8 cellular contexts compared by ENCODE assay signal in genomic region chr16:87862597-87863326, GRCh38. TPM values are rescaled to one million over a fixed set of nuclear protein-coding genes. Genes with fewer than 3 reads are reported as not detected.
A peak's percentile ranks its signal among the peaks of the same experiment; 100 is the strongest.
DNase-seq lines count a peak whose midpoint lies in the region; ATAC-seq, FAIRE-seq and TF ChIP-seq lines count a peak whose summit lies in the region.
"Not testable (repeated sequence)": the region's sequence is repeated elsewhere in the genome, so short reads cannot be mapped to it uniquely, and the experiment has no call there.

No MANE protein-coding gene starts in this region.

- peaks cover 44% of the 10 kb centered on the region for H3K4me1 ChIP-seq in keratinocyte (ENCODE audit: control insufficient read depth, extremely low read depth, insufficient read depth, low read length)
- H3K4me1 ChIP-seq in rectal smooth muscle tissue (ENCODE audit: control insufficient read depth, insufficient read depth, low read length): peaks cover 21% of the 10 kb centered on the region
- peaks cover 0 to 20% (median 12%) of the 10 kb centered on the region in 4 donors for H3K4me1 ChIP-seq in transverse colon

- FAIRE-seq in keratinocyte (lab: Jason Lieb, UNC): not testable (repeated sequence)

- H3K79me2 ChIP-seq in keratinocyte (ENCODE audit: control insufficient read depth, insufficient read depth, low read length): peaks cover 94% of the 10 kb centered on the region

- not testable (repeated sequence) for H2AFZ ChIP-seq in keratinocyte (ENCODE audit: control insufficient read depth, low read length)

- POLR2A ChIA-PET in activated B cell treated with CpG ODN at 0.5 μM for 24 hours (lab: Charles Lee): not testable (repeated sequence)

- not testable (repeated sequence) for H3K27me3 Mint-ChIP-seq in activated B cell treated with CpG ODN at 0.5 μM for 24 hours; activated naive CD4-positive, alpha-beta T cell treated with anti-CD3 and anti-CD28 coated beads for 36 hours (ENCODE audit: low read depth)

- H3K4me3 ChIP-seq in dorsolateral prefrontal cortex (peak overlapping the region in 48 of 59 donors; percentile 1 to 78 (median 62)), keratinocyte (ENCODE audit: control insufficient read depth in 2 of 3, extremely low read depth in 1 of 3, insufficient read depth in 2 of 3, low read depth in 1 of 3, low read length in 3 of 3) (peak overlapping the region in 1 of 3 experiments; percentile 34)
- not testable (repeated sequence) for H3K4me3 ChIP-seq in rectal smooth muscle tissue (ENCODE audit: low read length); transverse colon

- peaks cover 9 to 26% of the 10 kb centered on the region in 2 experiments for H3K36me3 ChIP-seq in keratinocyte (ENCODE audit: control insufficient read depth in 2 of 2, extremely low read depth in 1 of 2, insufficient read depth in 2 of 2, low read length in 2 of 2)
- not testable (repeated sequence) for H3K36me3 ChIP-seq in rectal smooth muscle tissue (ENCODE audit: control insufficient read depth, insufficient read depth, low read length); transverse colon

- DNase-seq in COLO668 (lab: John Stamatoyannopoulos, UW; ENCODE audit: unreplicated experiment) (peak; percentile 66), NCI-H526 (lab: John Stamatoyannopoulos, UW) (peak; percentile 43 to 59), dorsolateral prefrontal cortex (peak in 1 of 10 donors; percentile 74)
- not testable (repeated sequence) for DNase-seq in activated B cell treated with CpG ODN at 0.5 μM for 24 hours; activated naive CD4-positive, alpha-beta T cell treated with anti-CD3 and anti-CD28 coated beads for 36 hours; keratinocyte (ENCODE audit: low read depth, low spot score); transverse colon

- WGBS in transverse colon (ENCODE audit: low coverage in 1 of 2), 2 donors: 60 to 77% methylated on average over 3 to 20 of the region's 26 CpGs

- in situ Hi-C loops in transverse colon (cut with MboI; ENCODE audit: low pct_ligation_motif_present in 1 of 4, low pct_unique_long_range_greater_than_20kb in 1 of 4, low sequenced_read_pairs in 3 of 4): not testable (repeated sequence)

- H3K9me1 ChIP-seq in keratinocyte (ENCODE audit: control insufficient read depth, extremely low read depth, insufficient read depth, low read length): not testable (repeated sequence)

- peaks cover 56% of the 10 kb centered on the region for H3K36me3 Mint-ChIP-seq in activated B cell treated with CpG ODN at 0.5 μM for 24 hours (ENCODE audit: low read depth)
- peaks cover 77% of the 10 kb centered on the region for H3K36me3 Mint-ChIP-seq in activated naive CD4-positive, alpha-beta T cell treated with anti-CD3 and anti-CD28 coated beads for 36 hours (ENCODE audit: low read depth)

- not testable (repeated sequence) for TF ChIP-seq CTCF in activated B cell treated with CpG ODN at 0.5 μM for 24 hours (IDR thresholded peaks at IDR 0.05); dorsolateral prefrontal cortex (IDR thresholded peaks at IDR 0.05 in 54 of 56, conservative IDR thresholded peaks at IDR 0.05 in 2 of 56; ENCODE audit: low read depth in 1 of 56, partially characterized antibody in 56 of 56); keratinocyte (optimal IDR thresholded peaks at IDR 0.05 in 1 of 3, IDR thresholded peaks at IDR 0.05 in 1 of 3, conservative IDR thresholded peaks at IDR 0.05 in 1 of 3; ENCODE audit: extremely low read depth in 1 of 3, insufficient read depth in 2 of 3, low read length in 3 of 3); transverse colon (IDR thresholded peaks at IDR 0.05)

- not testable (repeated sequence) for H3K4me3 Mint-ChIP-seq in activated B cell treated with CpG ODN at 0.5 μM for 24 hours
- H3K4me3 Mint-ChIP-seq in activated naive CD4-positive, alpha-beta T cell treated with anti-CD3 and anti-CD28 coated beads for 36 hours: peak overlapping the region; percentile 45

- H3K27ac Mint-ChIP-seq in activated B cell treated with CpG ODN at 0.5 μM for 24 hours: not testable (repeated sequence)
- H3K27ac Mint-ChIP-seq in activated naive CD4-positive, alpha-beta T cell treated with anti-CD3 and anti-CD28 coated beads for 36 hours: peak overlapping the region; percentile 61

- dilution Hi-C loops in keratinocyte (cut with MboI; ENCODE audit: extremely low pct_ligation_motif_present, low sequenced_read_pairs): not testable (repeated sequence)

- ATAC-seq in activated B cell treated with CpG ODN at 0.5 μM for 24 hours (ENCODE audit: low read depth): peak; percentile 47

- H3K9ac ChIP-seq in keratinocyte (ENCODE audit: control insufficient read depth, extremely low read depth, insufficient read depth, low read length): peak overlapping the region; percentile 56
- not testable (repeated sequence) for H3K9ac ChIP-seq in rectal smooth muscle tissue (ENCODE audit: low read length)

- intact Hi-C loops in activated B cell treated with CpG ODN at 0.5 μM for 24 hours (cut with micrococcal nuclease); activated naive CD4-positive, alpha-beta T cell treated with anti-CD3 and anti-CD28 coated beads for 36 hours (cut with micrococcal nuclease); dorsolateral prefrontal cortex (cut with DNase I); transverse colon (cut with DNase I; ENCODE audit: low total_unique reads): not testable (repeated sequence)

- not testable (repeated sequence) for H3K27me3 ChIP-seq in dorsolateral prefrontal cortex; keratinocyte (ENCODE audit: control insufficient read depth, extremely low read depth, insufficient read depth, low read length); rectal smooth muscle tissue (ENCODE audit: control insufficient read depth, insufficient read depth, low read length); transverse colon

- H3K9me3 Mint-ChIP-seq in activated B cell treated with CpG ODN at 0.5 μM for 24 hours; activated naive CD4-positive, alpha-beta T cell treated with anti-CD3 and anti-CD28 coated beads for 36 hours: not testable (repeated sequence)

- TF ChIP-seq POLR2A in transverse colon (IDR thresholded peaks at IDR 0.05): not testable (repeated sequence)

- H4K20me1 ChIP-seq in keratinocyte (ENCODE audit: control insufficient read depth, extremely low read depth, insufficient read depth, low read length): peaks cover 71% of the 10 kb centered on the region

- H3K9me3 ChIP-seq in keratinocyte (ENCODE audit: control insufficient read depth, low read depth, low read length); transverse colon: not testable (repeated sequence)

- not testable (repeated sequence) for TF ChIP-seq EP300 in transverse colon (IDR thresholded peaks at IDR 0.05; ENCODE audit: low read depth)

- peaks cover 32% of the 10 kb centered on the region for H3K4me1 Mint-ChIP-seq in activated B cell treated with CpG ODN at 0.5 μM for 24 hours
- H3K4me1 Mint-ChIP-seq in activated naive CD4-positive, alpha-beta T cell treated with anti-CD3 and anti-CD28 coated beads for 36 hours (ENCODE audit: low read depth): peaks cover 69% of the 10 kb centered on the region

- peak overlapping the region in 39 of 59 donors; percentile 12 to 78 (median 61) for H3K27ac ChIP-seq in dorsolateral prefrontal cortex
- H3K27ac ChIP-seq in keratinocyte (ENCODE audit: control insufficient read depth, insufficient read depth, low read length): peak overlapping the region; percentile 31
- H3K27ac ChIP-seq in rectal smooth muscle tissue (ENCODE audit: low read depth, low read length): peak overlapping the region; percentile 85
- peak overlapping the region; percentile 59 to 94 (median 76) for H3K27ac ChIP-seq in transverse colon

- H3K4me2 ChIP-seq in keratinocyte (ENCODE audit: control insufficient read depth, extremely low read depth, insufficient read depth, low read depth, low read length): peak overlapping the region; percentile 71

- CTCF ChIA-PET in activated B cell treated with CpG ODN at 0.5 μM for 24 hours (lab: Charles Lee): not testable (repeated sequence)
- CTCF ChIA-PET in activated naive CD4-positive, alpha-beta T cell treated with anti-CD3 and anti-CD28 coated beads for 36 hours (lab: Charles Lee): interaction anchor here (5.3 kb wide), 1 partner anchor 12 kb away, joined by 55 read pairs; no protein-coding TSS in a partner anchor

RNA-seq across cellular contexts. Expression of gene SLC7A5, which starts 6.5 kb away (rescaled TPM):
- total RNA-seq in activated B cell treated with CpG ODN at 0.5 μM for 24 hours (106 and 111 TPM in 2 replicates), dorsolateral prefrontal cortex (100 to 1,000 TPM in 16 of 120 experiments, 10 to 100 TPM in 104; 37.8 to 157 (median 74.3) TPM), transverse colon (1 to 10 TPM; 2.7 to 7.0 (median 5.7) TPM)
- total RNA-seq in activated naive CD4-positive, alpha-beta T cell treated with anti-CD3 and anti-CD28 coated beads for 36 hours: 100 to 1,000 TPM; 343 to 346 TPM
- polyA plus RNA-seq in keratinocyte: 110 to 326 TPM (median 114 TPM) in 3 replicates
- 29.9 TPM for polyA plus RNA-seq in keratinocyte (2011; ENCODE audit: low read depth)
- 116 and 170 TPM in 2 replicates for polyA plus RNA-seq in keratinocyte (2011; cell fraction: cytosol; rRNA removed)
- 485 and 588 TPM in 2 replicates for polyA plus RNA-seq in keratinocyte (2011; cell fraction: nucleus; rRNA removed)
- polyA plus RNA-seq in keratinocyte (2012; ENCODE audit: low replicate concordance): 227 and 536 TPM in 2 replicates
- polyA minus RNA-seq in keratinocyte: 188 to 879 TPM (median 193 TPM) in 3 replicates
- polyA minus RNA-seq in keratinocyte (2011; cell fraction: cytosol; rRNA and poly(A)+ RNA removed): 339 TPM
- 418 and 454 TPM in 2 replicates for polyA minus RNA-seq in keratinocyte (2011; cell fraction: nucleus; rRNA and poly(A)+ RNA removed)

Comparison
In these comparisons a context has a peak if more than half of its experiments do, and no peak if none do; other contexts are left out.
1. H3K27ac ChIP-seq: peak in every context shown above with its lines; median percentile 85 in rectal smooth muscle tissue; 76 in transverse colon; 61 in dorsolateral prefrontal cortex; 31 in keratinocyte.
2. RNA of gene SLC7A5, which starts 6.5 kb away (total RNA-seq): 343 to 346 TPM in activated naive CD4-positive, alpha-beta T cell treated with anti-CD3 and anti-CD28 coated beads for 36 hours, 106 to 111 TPM in activated B cell treated with CpG ODN at 0.5 μM for 24 hours and 37.8 to 157 TPM in dorsolateral prefrontal cortex; 2.7 to 7.0 TPM in transverse colon; every median in the first group is over 4 times any median in the second.